In the genomic region with DNA sequence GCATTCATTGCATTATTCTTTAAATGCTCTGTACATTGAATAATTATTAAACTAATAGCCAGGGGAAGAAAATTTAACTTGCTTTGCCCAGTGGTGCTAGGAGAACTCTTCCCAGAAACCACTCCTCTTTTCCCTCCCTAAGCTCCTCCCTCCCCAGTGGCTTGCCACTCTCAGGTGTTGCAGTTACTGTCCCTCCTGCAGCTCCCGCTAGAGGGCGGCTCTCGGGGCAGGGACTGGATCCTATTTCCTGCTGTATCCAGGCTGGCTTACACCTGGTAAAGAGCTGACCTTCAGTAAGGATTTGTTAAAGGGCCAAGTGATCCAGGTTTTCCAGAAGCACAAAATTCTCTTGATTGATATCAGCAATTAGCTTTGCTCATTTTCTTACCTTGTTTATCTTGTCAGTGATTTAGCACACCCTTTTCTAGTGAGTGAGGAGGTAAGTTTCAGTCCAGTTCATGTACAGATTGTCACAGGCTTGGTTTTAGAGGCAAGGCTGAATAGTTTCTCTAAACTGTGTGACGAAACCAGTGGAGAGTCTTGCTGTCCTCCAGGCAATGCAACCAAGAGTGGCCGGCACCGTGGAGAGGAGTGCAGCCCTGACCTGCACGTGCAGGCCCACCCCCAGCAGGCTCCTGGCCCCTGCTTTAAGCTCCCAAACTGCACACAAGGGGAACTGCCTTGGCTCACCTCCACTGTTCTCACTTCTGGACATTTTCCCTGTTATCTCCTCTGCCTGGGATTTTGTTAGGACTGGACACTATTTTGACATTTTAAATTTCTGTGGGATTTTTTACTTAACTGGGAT, we compare ENCODE assay signal across 9 cellular contexts.
DNase-seq lines count a peak whose midpoint lies in the region; ATAC-seq, FAIRE-seq and TF ChIP-seq lines count a peak whose summit lies in the region.
"Had no signal": no experiment of that assay in that cellular context is flagged by ENCODE, and none has a peak within 500 bp of the region (broad histone marks: within the 10 kb centered on the region; RNA-seq: fewer than 3 reads in every experiment).

No MANE protein-coding gene starts in this region.

- H3K27ac ChIP-seq in C4-2B = peak overlapping the region; percentile 18; the same call in 1 of the 2 replicates

- no peaks in the 10 kb centered on the region for H3K4me1 Mint-ChIP-seq in activated naive CD8-positive, alpha-beta T cell treated with anti-CD3 and anti-CD28 coated beads, Interleukin-2, amount 50 U/mL, for 24 hours

- peak; percentile 36 for DNase-seq in NCI-H226
- DNase-seq in activated naive CD8-positive, alpha-beta T cell treated with anti-CD3 and anti-CD28 coated beads, Interleukin-2, amount 50 U/mL, for 24 hours = peak; percentile 27
- DNase-seq in urothelium cell line (ENCODE audit: low spot score) = peak; percentile 69

- FAIRE-seq in islet of Langerhans (lab: Jason Lieb, UNC) (peak; percentile 47), urothelium cell line (lab: Jason Lieb, UNC) (no peak)

- no peak overlapping the region for H3K27ac Mint-ChIP-seq in activated naive CD8-positive, alpha-beta T cell treated with anti-CD3 and anti-CD28 coated beads, Interleukin-2, amount 50 U/mL, for 24 hours
- H3K27ac Mint-ChIP-seq: IgD-negative memory B cell had no signal

- no peaks in the 10 kb centered on the region for H3K9me3 Mint-ChIP-seq in activated naive CD8-positive, alpha-beta T cell treated with anti-CD3 and anti-CD28 coated beads, Interleukin-2, amount 50 U/mL, for 24 hours

- no peak overlapping the region for H3K4me3 Mint-ChIP-seq in activated naive CD8-positive, alpha-beta T cell treated with anti-CD3 and anti-CD28 coated beads, Interleukin-2, amount 50 U/mL, for 24 hours
- H3K4me3 Mint-ChIP-seq: IgD-negative memory B cell had no signal

- ATAC-seq in GM18867 (IDR thresholded peaks at IDR 0.05; ENCODE audit: unreplicated experiment) (peak; percentile 62), HG03095 (IDR thresholded peaks at IDR 0.05; ENCODE audit: unreplicated experiment) (peak; percentile 86), HG02840 (IDR thresholded peaks at IDR 0.05; ENCODE audit: low FRiP score, unreplicated experiment) (no peak)
- ATAC-seq in activated naive CD8-positive, alpha-beta T cell treated with anti-CD3 and anti-CD28 coated beads, Interleukin-2, amount 50 U/mL, for 24 hours = no peak

- no peaks in the 10 kb centered on the region for H3K36me3 Mint-ChIP-seq in activated naive CD8-positive, alpha-beta T cell treated with anti-CD3 and anti-CD28 coated beads, Interleukin-2, amount 50 U/mL, for 24 hours (ENCODE audit: low read depth)

- peak; percentile 98 for TF ChIP-seq CTCF in C4-2B (conservative IDR thresholded peaks at IDR 0.05)

- H3K27me3 Mint-ChIP-seq in activated naive CD8-positive, alpha-beta T cell treated with anti-CD3 and anti-CD28 coated beads, Interleukin-2, amount 50 U/mL, for 24 hours = peaks cover 7% of the 10 kb centered on the region
- H3K27me3 Mint-ChIP-seq: IgD-negative memory B cell had no signal

Comparison
In these comparisons a context has a peak if more than half of its experiments do, and no peak if none do; other contexts are left out.
1. ATAC-seq: peak in GM18867 (single experiment) and HG03095 (single experiment); none in activated naive CD8-positive, alpha-beta T cell treated with anti-CD3 and anti-CD28 coated beads, Interleukin-2, amount 50 U/mL, for 24 hours (single experiment) and HG02840 (single experiment).
2. Peak in every context shown above with its lines, with median percentiles within 50 percentile points of each other: DNase-seq.